ENCODE assay signal across 8 cellular contexts in genomic region chr7:93715234-93715633, GRCh38.
DNase-seq lines count a peak whose midpoint lies in the region; ATAC-seq, FAIRE-seq and TF ChIP-seq lines count a peak whose summit lies in the region.

No MANE protein-coding gene starts in this region.

- H3K9me3 ChIP-seq in K562 (replicated peaks; ENCODE audit: control insufficient read depth, insufficient read depth, low read depth, low read length): no peaks in the 10 kb centered on the region
- no peaks in the 10 kb centered on the region for H3K9me3 ChIP-seq in liver (ENCODE audit: control insufficient read depth in 4 of 4, low read length in 3 of 4)
- H3K9me3 ChIP-seq in sigmoid colon: no peaks in the 10 kb centered on the region

- H3K9ac ChIP-seq in K562 (ENCODE audit: insufficient read depth in 1 of 2, low read depth in 2 of 2, low read length in 2 of 2): no peak overlapping the region
- H3K9ac ChIP-seq in liver (ENCODE audit: low read depth in 1 of 2, low read length in 2 of 2): no peak overlapping the region

- TF ChIP-seq RAD21 in K562 (CRISPR knock-in tag; conservative IDR thresholded peaks at IDR 0.05 in 1 of 2, IDR thresholded peaks at IDR 0.05 in 1 of 2) (peak; percentile 81 to 85), liver (IDR thresholded peaks at IDR 0.05) (peak; percentile 67 to 75)

- in situ Hi-C loops in K562 (cut with MboI): no loop called here

- H3K79me2 ChIP-seq in K562 (ENCODE audit: control insufficient read depth, insufficient read depth, low read length): no peaks in the 10 kb centered on the region

- H3K4me2 ChIP-seq in K562 (ENCODE audit: insufficient read depth, low read length): no peak overlapping the region

- TF ChIP-seq CTCF in K562 (IDR thresholded peaks at IDR 0.05 in 2 of 3, conservative IDR thresholded peaks at IDR 0.05 in 1 of 3; ENCODE audit: insufficient read depth in 2 of 3, low read depth in 1 of 3, low read length in 3 of 3): peak; percentile 69 to 84 (median 75)
- peak; percentile 36 for TF ChIP-seq CTCF in liver (IDR thresholded peaks at IDR 0.05; ENCODE audit: low read depth, low read length, missing input control)
- peak in 1 of 4 experiments; percentile 38 for TF ChIP-seq CTCF in sigmoid colon (IDR thresholded peaks at IDR 0.05)

- H3K36me3 ChIP-seq in K562 (ENCODE audit: control insufficient read depth, insufficient read depth, low read length) (no peaks in the 10 kb centered on the region), liver (ENCODE audit: control insufficient read depth in 4 of 4, insufficient read depth in 3 of 4, low read depth in 1 of 4, low read length in 3 of 4) (no peaks in the 10 kb centered on the region), sigmoid colon (no peaks in the 10 kb centered on the region)

- BruUV-seq in K562 (replicated peaks; lab: Mats Ljungman, UMichigan): no TSS peak

- 1% methylated on average over 6 of the region's 6 CpGs for WGBS in K562 (ENCODE audit: insufficient coverage, low coverage, missing lambda C conversion rate)
- 27% methylated on average over 6 of the region's 6 CpGs for WGBS in liver
- WGBS in sigmoid colon, 2 donors: 33 to 42% methylated on average over 6 of the region's 6 CpGs

- H2AFZ ChIP-seq in K562 (ENCODE audit: low read depth, low read length): no peak overlapping the region

- CTCF ChIA-PET in K562 (lab: Yijun Ruan, JAX; ENCODE audit: low intra/inter-chr PET ratio): interaction anchor here (0.5 to 1.8 kb wide), 4 partner anchors 350 to 680 kb away, joined by 3 to 7 read pairs (median 4); partner anchors contain the start of gene COL1A2

- H4K20me1 ChIP-seq in K562 (replicated peaks; ENCODE audit: control insufficient read depth, insufficient read depth, low read length): no peaks in the 10 kb centered on the region

- H3K27ac ChIP-seq in K562 (ENCODE audit: extremely low read depth, low read depth, low read length) (no peak overlapping the region), liver (ENCODE audit: low read depth in 1 of 2, low read length in 2 of 2) (no peak overlapping the region), sigmoid colon (no peak overlapping the region)

- DNase-seq in ELF-1 (ENCODE audit: low read depth, low spot score) (peak; percentile 41), HCEC 1CT (peak; percentile 37), NOMO-1 (lab: John Stamatoyannopoulos, UW; ENCODE audit: unreplicated experiment in 2 of 2) (peak; percentile 56 to 76), K562 (ENCODE audit: extremely low read depth in 1 of 4, low spot score in 3 of 4) (peak; percentile 32 to 73 (median 51)), sigmoid colon (no peak)

- H3K27me3 ChIP-seq in K562 (ENCODE audit: control insufficient read depth in 2 of 2, insufficient read depth in 2 of 2, low read length in 2 of 2) (no peaks in the 10 kb centered on the region), liver (ENCODE audit: control insufficient read depth in 4 of 4, insufficient read depth in 4 of 4, low read length in 3 of 4) (peaks cover 0 to 2% (median 0%) of the 10 kb centered on the region in 4 donors), sigmoid colon (no peaks in the 10 kb centered on the region)

- no peak for TF ChIP-seq EP300 in K562 (IDR thresholded peaks at IDR 0.05; ENCODE audit: low read length)
- TF ChIP-seq EP300 in sigmoid colon (IDR thresholded peaks at IDR 0.05): no peak

- peak; percentile 95 for ATAC-seq in K562
- ATAC-seq in HG03135 (IDR thresholded peaks at IDR 0.05; ENCODE audit: unreplicated experiment): no peak
- no peak for ATAC-seq in HG03025 (IDR thresholded peaks at IDR 0.05; ENCODE audit: low FRiP score, unreplicated experiment)

- H3K4me1 ChIP-seq in K562 (replicated peaks in 1 of 2; ENCODE audit: control insufficient read depth in 2 of 2, insufficient read depth in 2 of 2, low read length in 2 of 2): peaks cover 0 to 6% of the 10 kb centered on the region in 2 experiments; a peak in 2 of 5 replicates
- H3K4me1 ChIP-seq in liver (ENCODE audit: control insufficient read depth in 4 of 4, insufficient read depth in 4 of 4, low read length in 3 of 4): no peaks in the 10 kb centered on the region
- peaks cover 0 to 9% (median under 1%) of the 10 kb centered on the region in 4 donors for H3K4me1 ChIP-seq in sigmoid colon

- POLR2A ChIA-PET in K562 (lab: Yijun Ruan, JAX): interaction anchor here (0.6 kb wide), 1 partner anchor 206 kb away, joined by 3 read pairs; the partner anchor contains the start of gene GNG11

- peak; percentile 79 for FAIRE-seq in K562 (lab: Jason Lieb, UNC)

- intact Hi-C loops in K562 (cut with micrococcal nuclease) (loop anchor here (1.0 to 2.0 kb wide), 2 partner anchors 372 to 680 kb away; no protein-coding TSS in a partner anchor), sigmoid colon (cut with DNase I) (no loop called here)

- TF ChIP-seq POLR2A in K562 (conservative IDR thresholded peaks at IDR 0.05): no peak
- no peak for TF ChIP-seq POLR2A in sigmoid colon (IDR thresholded peaks at IDR 0.05)

- no peak overlapping the region for H3K4me3 ChIP-seq in K562
- H3K4me3 ChIP-seq in liver (ENCODE audit: low read depth in 1 of 3, low read length in 3 of 3): no peak overlapping the region
- H3K4me3 ChIP-seq in sigmoid colon: no peak overlapping the region

- H3K9me1 ChIP-seq in K562 (ENCODE audit: control insufficient read depth, insufficient read depth, low read length): no peaks in the 10 kb centered on the region

TF ChIP-seq in K562, 482 proteins besides CTCF, POLR2A, EP300 and RAD21:
- TF ChIP-seq SMC3 (conservative IDR thresholded peaks at IDR 0.05; ENCODE audit: insufficient read depth, low read depth, low read length) (peak; percentile 56), ZNF778 (CRISPR knock-in tag; IDR thresholded peaks at IDR 0.05) (no peak), ZNF780A (CRISPR knock-in tag; IDR thresholded peaks at IDR 0.05) (no peak), SMAD3 (CRISPR knock-in tag; conservative IDR thresholded peaks at IDR 0.05) (no peak), NCOA6 (IDR thresholded peaks at IDR 0.05) (no peak), CBX8 (IDR thresholded peaks at IDR 0.05; ENCODE audit: borderline replicate concordance, extremely low read depth, low read depth, low read length, poor library complexity, severe bottlenecking) (no peak), ZNF445 (CRISPR knock-in tag; IDR thresholded peaks at IDR 0.05; ENCODE audit: low read depth) (no peak), CEBPG (CRISPR knock-in tag; IDR thresholded peaks at IDR 0.05) (no peak), CEBPG (tag; conservative IDR thresholded peaks at IDR 0.05 in 1 of 2, IDR thresholded peaks at IDR 0.05 in 1 of 2) (0 out of 4 replicates have a peak, but pooled peaks of 1 of the 2 experiments have one; percentile 4)
- TF ChIP-seq, protein P1, sequence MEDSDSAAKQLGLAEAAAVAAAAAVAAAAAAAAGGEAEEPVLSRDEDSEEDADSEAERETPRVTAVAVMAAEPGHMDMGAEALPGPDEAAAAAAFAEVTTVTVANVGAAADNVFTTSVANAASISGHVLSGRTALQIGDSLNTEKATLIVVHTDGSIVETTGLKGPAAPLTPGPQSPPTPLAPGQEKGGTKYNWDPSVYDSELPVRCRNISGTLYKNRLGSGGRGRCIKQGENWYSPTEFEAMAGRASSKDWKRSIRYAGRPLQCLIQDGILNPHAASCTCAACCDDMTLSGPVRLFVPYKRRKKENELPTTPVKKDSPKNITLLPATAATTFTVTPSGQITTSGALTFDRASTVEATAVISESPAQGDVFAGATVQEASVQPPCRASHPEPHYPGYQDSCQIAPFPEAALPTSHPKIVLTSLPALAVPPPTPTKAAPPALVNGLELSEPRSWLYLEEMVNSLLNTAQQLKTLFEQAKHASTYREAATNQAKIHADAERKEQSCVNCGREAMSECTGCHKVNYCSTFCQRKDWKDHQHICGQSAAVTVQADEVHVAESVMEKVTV (CRISPR knock-in tag; IDR thresholded peaks at IDR 0.05): peak; percentile 91

TF ChIP-seq in liver, 16 proteins besides CTCF, POLR2A, EP300 and RAD21:
- TF ChIP-seq FOXA1 (IDR thresholded peaks at IDR 0.05) (no peak), REST (IDR thresholded peaks at IDR 0.05) (no peak), TAF1 (conservative IDR thresholded peaks at IDR 0.05) (no peak), GABPA (IDR thresholded peaks at IDR 0.05 in 1 of 2, conservative IDR thresholded peaks at IDR 0.05 in 1 of 2) (no peak), SP1 (IDR thresholded peaks at IDR 0.05) (no peak), HNF4A (conservative IDR thresholded peaks at IDR 0.05) (no peak)
